14 cellular contexts compared by ENCODE assay signal in genomic region chr9:110777201-110777842, GRCh38.
DNase-seq lines count a peak whose midpoint lies in the region; ATAC-seq and TF ChIP-seq lines count a peak whose summit lies in the region.
"Had no signal": no experiment of that assay in that cellular context is flagged by ENCODE, and none has a peak within 500 bp of the region (broad histone marks: within the 10 kb centered on the region; RNA-seq: fewer than 3 reads in every experiment).

No MANE protein-coding gene starts in this region.

- H3K27me3 Mint-ChIP-seq in neural crest cell (ENCODE audit: low read depth), result no peaks in the 10 kb centered on the region
- H3K27me3 Mint-ChIP-seq: activated naive CD8-positive, alpha-beta T cell treated with anti-CD3 and anti-CD28 coated beads, Interleukin-2, amount 50 U/mL, for 24 hours; naive thymus-derived CD8-positive, alpha-beta T cell had no signal

- peak overlapping the region in 1 of 2 donors; percentile 37 for H3K27ac ChIP-seq in right atrium auricular region
- H3K27ac ChIP-seq: SJSA1 had no signal

- DNase-seq in left ventricle myocardium superior, result no peak
- no peak for DNase-seq in right atrium auricular region (ENCODE audit: low spot score)
- peak; percentile 36 for DNase-seq in dermis blood vessel endothelial cell
- no peak for DNase-seq in neural crest cell (ENCODE audit: low read depth, low spot score)
- DNase-seq in BE2C, result no peak
- no peak for DNase-seq in NCI-H2081 (lab: John Stamatoyannopoulos, UW)
- DNase-seq: activated naive CD8-positive, alpha-beta T cell treated with anti-CD3 and anti-CD28 coated beads, Interleukin-2, amount 50 U/mL, for 24 hours; naive thymus-derived CD8-positive, alpha-beta T cell; NCI-H2029; transverse colon had no signal

- H3K4me1 Mint-ChIP-seq in neural crest cell, result peaks cover 23% of the 10 kb centered on the region
- H3K4me1 Mint-ChIP-seq: activated naive CD8-positive, alpha-beta T cell treated with anti-CD3 and anti-CD28 coated beads, Interleukin-2, amount 50 U/mL, for 24 hours; naive thymus-derived CD8-positive, alpha-beta T cell had no signal

- intact Hi-C loops in left ventricle myocardium superior (cut with micrococcal nuclease), result no loop called here

- TF ChIP-seq CTCF in right atrium auricular region (IDR thresholded peaks at IDR 0.05) (no peak), neural crest cell (conservative IDR thresholded peaks at IDR 0.05) (no peak), BE2C (IDR thresholded peaks at IDR 0.05; ENCODE audit: low read depth, low read length) (no peak)

- no peaks in the 10 kb centered on the region for H3K27me3 ChIP-seq in right atrium auricular region
- no peaks in the 10 kb centered on the region for H3K27me3 ChIP-seq in BE2C
- H3K27me3 ChIP-seq: SJSA1, transverse colon had no signal

- peak overlapping the region; percentile 13 for H3K4me3 Mint-ChIP-seq in neural crest cell
- H3K4me3 Mint-ChIP-seq: activated naive CD8-positive, alpha-beta T cell treated with anti-CD3 and anti-CD28 coated beads, Interleukin-2, amount 50 U/mL, for 24 hours; dendritic cell treated with granulocyte-macrophage colony-stimulating factor and Interleukin-4, amounts not matched to agents 40 ng/mL and 50 ng/mL, for 4 days; naive thymus-derived CD8-positive, alpha-beta T cell had no signal

- H3K9me3 ChIP-seq in right atrium auricular region (no peaks in the 10 kb centered on the region), BE2C (no peaks in the 10 kb centered on the region)
- H3K9me3 ChIP-seq: SJSA1, transverse colon had no signal

- H3K36me3 Mint-ChIP-seq in neural crest cell (ENCODE audit: low read depth), result no peaks in the 10 kb centered on the region
- H3K36me3 Mint-ChIP-seq: naive thymus-derived CD8-positive, alpha-beta T cell had no signal

- H3K27ac Mint-ChIP-seq in neural crest cell (ENCODE audit: unreplicated experiment), result no peak overlapping the region
- H3K27ac Mint-ChIP-seq: activated naive CD8-positive, alpha-beta T cell treated with anti-CD3 and anti-CD28 coated beads, Interleukin-2, amount 50 U/mL, for 24 hours; dendritic cell treated with granulocyte-macrophage colony-stimulating factor and Interleukin-4, amounts not matched to agents 40 ng/mL and 50 ng/mL, for 4 days; naive thymus-derived CD8-positive, alpha-beta T cell had no signal

- H3K4me3 ChIP-seq in right atrium auricular region (no peak overlapping the region), BE2C (ENCODE audit: low read depth, low read length) (no peak overlapping the region)
- H3K4me3 ChIP-seq: SJSA1, transverse colon had no signal

- peak; percentile 18 for ATAC-seq in left ventricle myocardium superior
- no peak for ATAC-seq in GM18502 (IDR thresholded peaks at IDR 0.05; ENCODE audit: poor library complexity, unreplicated experiment)
- ATAC-seq in GM21825 (IDR thresholded peaks at IDR 0.05; ENCODE audit: unreplicated experiment), result no peak
- ATAC-seq: activated naive CD8-positive, alpha-beta T cell treated with anti-CD3 and anti-CD28 coated beads, Interleukin-2, amount 50 U/mL, for 24 hours; naive thymus-derived CD8-positive, alpha-beta T cell had no signal

- no peaks in the 10 kb centered on the region for H3K4me1 ChIP-seq in right atrium auricular region
- no peaks in the 10 kb centered on the region for H3K4me1 ChIP-seq in BE2C

- no peaks in the 10 kb centered on the region for H3K9me3 Mint-ChIP-seq in neural crest cell
- H3K9me3 Mint-ChIP-seq: activated naive CD8-positive, alpha-beta T cell treated with anti-CD3 and anti-CD28 coated beads, Interleukin-2, amount 50 U/mL, for 24 hours; dendritic cell treated with granulocyte-macrophage colony-stimulating factor and Interleukin-4, amounts not matched to agents 40 ng/mL and 50 ng/mL, for 4 days had no signal

- H3K36me3 ChIP-seq in right atrium auricular region (no peaks in the 10 kb centered on the region), BE2C (no peaks in the 10 kb centered on the region)
- H3K36me3 ChIP-seq: SJSA1, transverse colon had no signal
